In genomic region chr15:90709278-90709677, GRCh38 we compare ENCODE assay signal across 22 cellular contexts. TPM values are rescaled to one million over a fixed set of nuclear protein-coding genes. Genes with fewer than 3 reads are reported as not detected.
DNase-seq lines count a peak whose midpoint lies in the region; ATAC-seq and TF ChIP-seq lines count a peak whose summit lies in the region.
"Had no signal": no experiment of that assay in that cellular context is flagged by ENCODE, and none has a peak within 500 bp of the region (broad histone marks: within the 10 kb centered on the region; RNA-seq: fewer than 3 reads in every experiment).

No MANE protein-coding gene starts in this region.

- H3K4me2 ChIP-seq in KMS-11 (peak overlapping the region; percentile 1; the same call in 1 of the 2 replicates), PC-9 (no peak overlapping the region)
- H3K4me2 ChIP-seq: BLaER1 had no signal

- no peak for TF ChIP-seq POLR2A in Peyer's patch (IDR thresholded peaks at IDR 0.05)

- no peak for DNase-seq in cardiac muscle cell (ENCODE audit: low read depth in 1 of 2, low spot score in 1 of 2)
- no peak for DNase-seq in heart right ventricle
- no peak for DNase-seq in lower lobe of right lung
- no peak for DNase-seq in Peyer's patch
- DNase-seq in COR-L47 (lab: John Stamatoyannopoulos, UW) = no peak
- DNase-seq in PC-9 = no peak
- DNase-seq: 8988T; ACHN; BE2C; C1 segment of cervical spinal cord; CD4-positive, alpha-beta T cell; CD8-positive, alpha-beta T cell; DMS 273 treated with DMSO at 0.1 percent for 48 hours; DMS153; DMS53; DMS79; DND-41; EL; GDM1 had no signal

- no peak overlapping the region for H3K4me3 ChIP-seq in cardiac muscle cell
- no peak overlapping the region for H3K4me3 ChIP-seq in heart right ventricle
- no peak overlapping the region for H3K4me3 ChIP-seq in KMS-11 (IDR thresholded peaks at IDR 0.05; ENCODE audit: insufficient read depth, low read depth, low read length)
- H3K4me3 ChIP-seq in lower lobe of right lung = no peak overlapping the region
- H3K4me3 ChIP-seq in Peyer's patch = no peak overlapping the region
- H3K4me3 ChIP-seq in PC-9 = no peak overlapping the region
- H3K4me3 ChIP-seq: BLaER1, GM12878 had no signal

- H3K9me3 ChIP-seq in cardiac muscle cell (ENCODE audit: low read depth) (no peaks in the 10 kb centered on the region), heart right ventricle (peaks cover 0 to 5% (median 0%) of the 10 kb centered on the region in 11 donors), lower lobe of right lung (no peaks in the 10 kb centered on the region), Peyer's patch (no peaks in the 10 kb centered on the region), PC-9 (ENCODE audit: insufficient read depth, low read depth) (no peaks in the 10 kb centered on the region)
- H3K9me3 ChIP-seq: BE2C had no signal

- intact Hi-C loops in heart right ventricle (cut with DNase I) (loop anchor here in 1 of 10 donors (5.0 kb wide), 1 partner anchor 168 kb away; no protein-coding TSS in a partner anchor), lower lobe of right lung (cut with DNase I) (no loop called here), PC-9 (cut with micrococcal nuclease; ENCODE audit: unreplicated experiment) (no loop called here)

- ATAC-seq in heart right ventricle (no peak), lower lobe of right lung (peak; percentile 34 to 65)
- ATAC-seq: CD8-positive, alpha-beta T cell; GM12878 had no signal

- CTCF ChIA-PET in PC-9 (lab: Charles Lee) = no interaction called here

- H4K20me1 ChIP-seq in KMS-11 (ENCODE audit: insufficient read depth) = no peaks in the 10 kb centered on the region
- no peaks in the 10 kb centered on the region for H4K20me1 ChIP-seq in PC-9 (ENCODE audit: insufficient read depth)
- H4K20me1 ChIP-seq: BLaER1 had no signal

- H3K79me2 ChIP-seq in KMS-11 (ENCODE audit: insufficient read depth, low read depth) = no peaks in the 10 kb centered on the region
- H3K79me2 ChIP-seq in PC-9 (ENCODE audit: low read depth) = no peaks in the 10 kb centered on the region

- TF ChIP-seq CTCF in cardiac muscle cell (IDR thresholded peaks at IDR 0.05; ENCODE audit: low read depth, low read length) = no peak
- no peak for TF ChIP-seq CTCF in heart right ventricle (IDR thresholded peaks at IDR 0.05)
- TF ChIP-seq CTCF in KMS-11 (conservative IDR thresholded peaks at IDR 0.05; ENCODE audit: low read depth, low read length) = no peak
- no peak for TF ChIP-seq CTCF in lower lobe of right lung (IDR thresholded peaks at IDR 0.05)
- TF ChIP-seq CTCF in Peyer's patch (IDR thresholded peaks at IDR 0.05) = no peak
- TF ChIP-seq CTCF in PC-9 (conservative IDR thresholded peaks at IDR 0.05) = no peak

- no TSS peak for BruUV-seq in PC-9 (replicated peaks; lab: Mats Ljungman, UMichigan)

- H3F3A ChIP-seq in PC-9 (ENCODE audit: insufficient read depth, low read depth) = no peaks in the 10 kb centered on the region

- H3K9ac ChIP-seq in KMS-11 = no peak overlapping the region
- H3K9ac ChIP-seq: BLaER1 had no signal

- H2AFZ ChIP-seq in KMS-11 (ENCODE audit: low read depth) (no peak overlapping the region), PC-9 (no peak overlapping the region)

- H3K9me2 ChIP-seq in PC-9 (ENCODE audit: insufficient read depth) = no peaks in the 10 kb centered on the region

- H3K4me1 ChIP-seq in cardiac muscle cell (ENCODE audit: low read depth) (peaks cover 18% of the 10 kb centered on the region), heart right ventricle (no peaks in the 10 kb centered on the region), KMS-11 (ENCODE audit: low read depth, poor library complexity, severe bottlenecking) (peaks cover 59% of the 10 kb centered on the region), lower lobe of right lung (no peaks in the 10 kb centered on the region), Peyer's patch (no peaks in the 10 kb centered on the region), PC-9 (replicated peaks; ENCODE audit: insufficient read depth) (no peaks in the 10 kb centered on the region)
- H3K4me1 ChIP-seq: BE2C had no signal

- WGBS in heart right ventricle, 2 donors = 84 to 87% methylated on average over 3 of the region's 3 CpGs

- POLR2A ChIA-PET in PC-9 (lab: Charles Lee; ENCODE audit: unreplicated experiment) = no interaction called here

- H3K36me3 ChIP-seq in cardiac muscle cell = no peaks in the 10 kb centered on the region
- no peaks in the 10 kb centered on the region for H3K36me3 ChIP-seq in heart right ventricle
- no peaks in the 10 kb centered on the region for H3K36me3 ChIP-seq in KMS-11 (ENCODE audit: insufficient read depth)
- no peaks in the 10 kb centered on the region for H3K36me3 ChIP-seq in lower lobe of right lung
- H3K36me3 ChIP-seq in Peyer's patch = no peaks in the 10 kb centered on the region
- H3K36me3 ChIP-seq in PC-9 (ENCODE audit: low read depth) = no peaks in the 10 kb centered on the region
- H3K36me3 ChIP-seq: BE2C had no signal

- H3K27ac ChIP-seq in cardiac muscle cell (peak overlapping the region; percentile 86), heart right ventricle (no peak overlapping the region), KMS-11 (no peak overlapping the region), lower lobe of right lung (no peak overlapping the region), Peyer's patch (no peak overlapping the region), PC-9 (no peak overlapping the region)
- H3K27ac ChIP-seq: BLaER1 had no signal

- H3K27me3 ChIP-seq in cardiac muscle cell = no peaks in the 10 kb centered on the region
- H3K27me3 ChIP-seq in heart right ventricle = no peaks in the 10 kb centered on the region
- H3K27me3 ChIP-seq in KMS-11 (ENCODE audit: insufficient read depth, low read depth) = no peaks in the 10 kb centered on the region
- H3K27me3 ChIP-seq in lower lobe of right lung (ENCODE audit: low read depth) = no peaks in the 10 kb centered on the region
- H3K27me3 ChIP-seq in Peyer's patch = no peaks in the 10 kb centered on the region
- no peaks in the 10 kb centered on the region for H3K27me3 ChIP-seq in PC-9 (ENCODE audit: insufficient read depth, low read depth)
- H3K27me3 ChIP-seq: BE2C, BLaER1 had no signal

RNA-seq across cellular contexts. Expression of gene BLM, which starts 7.9 kb away (rescaled TPM):
- total RNA-seq in cardiac muscle cell (4.2 and 6.3 TPM in 2 replicates), heart right ventricle (10 to 100 TPM in 4 of 10 donors, 1 to 10 TPM in 6; 3.5 to 35.0 (median 7.9) TPM), lower lobe of right lung (2.0 TPM), Peyer's patch (1 to 10 TPM in 3 of 4 donors, under 1 TPM in 1; 0.94 to 8.4 (median 4.2) TPM), PC-9 (2021) (15.1 and 19.1 TPM in 2 replicates)
- polyA plus RNA-seq in cardiac muscle cell (2.6 and 3.2 TPM in 2 replicates), heart right ventricle (10 to 100 TPM in 1 of 2 donors, 1 to 10 TPM in 1; 5.8 to 15.4 TPM)

Comparison
In these comparisons a context has a peak if more than half of its experiments do, and no peak if none do; other contexts are left out.
1. ATAC-seq: peak in lower lobe of right lung (2 of 2); none in heart right ventricle (0 of 8).